In genomic region chr6:145633981-145634627, GRCh38 we compare ENCODE assay signal across 8 cellular contexts.
DNase-seq lines count a peak whose midpoint lies in the region; ATAC-seq, FAIRE-seq and TF ChIP-seq lines count a peak whose summit lies in the region.

No MANE protein-coding gene starts in this region.

- H3K27ac ChIP-seq in C4-2B: no peak overlapping the region
- H3K27ac ChIP-seq in colonic mucosa: no peak overlapping the region
- H3K27ac ChIP-seq in liver (ENCODE audit: low read depth in 1 of 2, low read length in 2 of 2): no peak overlapping the region

- no peaks in the 10 kb centered on the region for H3K36me3 ChIP-seq in colonic mucosa
- H3K36me3 ChIP-seq in liver (ENCODE audit: control insufficient read depth in 4 of 4, insufficient read depth in 3 of 4, low read depth in 1 of 4, low read length in 3 of 4): no peaks in the 10 kb centered on the region

- DNase-seq in GM19239 (ENCODE audit: insufficient read length, low spot score): peak; percentile 53
- DNase-seq in NCI-H345 treated with DMSO at 0.1 percent for 48 hours (lab: John Stamatoyannopoulos, UW; ENCODE audit: unreplicated experiment): peak; percentile 16
- DNase-seq in activated CD4-positive, alpha-beta T cell treated with anti-CD3 and anti-CD28 coated beads for 24 hours (ENCODE audit: low read depth in 2 of 2): peak; percentile 78 to 80
- DNase-seq in colonic mucosa: peak; percentile 91
- DNase-seq in stimulated activated CD4-positive, alpha-beta T cell treated with anti-CD3 and anti-CD28 coated beads, TNF-alpha, amount 100 ng/mL, for 48 hours (ENCODE audit: low read depth in 3 of 3): peak; percentile 47 to 82 (median 73)

- H3K27me3 ChIP-seq in colonic mucosa (no peaks in the 10 kb centered on the region), liver (ENCODE audit: control insufficient read depth in 4 of 4, insufficient read depth in 4 of 4, low read length in 3 of 4) (no peaks in the 10 kb centered on the region)

- H3K4me3 ChIP-seq in colonic mucosa (no peak overlapping the region), liver (ENCODE audit: low read depth in 1 of 3, low read length in 3 of 3) (no peak overlapping the region)

- ATAC-seq in HG03342 (IDR thresholded peaks at IDR 0.05; ENCODE audit: unreplicated experiment): peak; percentile 96

- intact Hi-C loops in colonic mucosa (cut with DNase I): loop anchor here (10.0 kb wide), 1 partner anchor 1049 kb away; no protein-coding TSS in a partner anchor

- H3K9ac ChIP-seq in colonic mucosa (ENCODE audit: low read depth in 2 of 2, low read length in 2 of 2): no peak overlapping the region
- H3K9ac ChIP-seq in liver (ENCODE audit: low read depth in 1 of 2, low read length in 2 of 2): no peak overlapping the region

- FAIRE-seq in GM19239 (lab: Jason Lieb, UNC): peak; percentile 90

- H3K9me3 ChIP-seq in colonic mucosa: no peaks in the 10 kb centered on the region
- no peaks in the 10 kb centered on the region for H3K9me3 ChIP-seq in liver (ENCODE audit: control insufficient read depth in 4 of 4, low read length in 3 of 4)

- H3K4me1 ChIP-seq in colonic mucosa: no peaks in the 10 kb centered on the region
- no peaks in the 10 kb centered on the region for H3K4me1 ChIP-seq in liver (ENCODE audit: control insufficient read depth in 4 of 4, insufficient read depth in 4 of 4, low read length in 3 of 4)

- peak; percentile 79 for TF ChIP-seq CTCF in C4-2B (conservative IDR thresholded peaks at IDR 0.05)
- peak; percentile 77 for TF ChIP-seq CTCF in colonic mucosa (IDR thresholded peaks at IDR 0.05)
- TF ChIP-seq CTCF in liver (IDR thresholded peaks at IDR 0.05; ENCODE audit: low read depth, low read length, missing input control): peak; percentile 84

- 45% methylated on average over 11 of the region's 11 CpGs for WGBS in liver

- TF ChIP-seq RAD21 in liver (IDR thresholded peaks at IDR 0.05): peak; percentile 86 to 90

TF ChIP-seq in liver, 16 proteins besides CTCF, POLR2A, EP300 and RAD21:
- TF ChIP-seq FOXA2 (IDR thresholded peaks at IDR 0.05): no peak
- no peak for TF ChIP-seq HNF4A (conservative IDR thresholded peaks at IDR 0.05)
- TF ChIP-seq YY1 (IDR thresholded peaks at IDR 0.05): no peak
- peak; percentile 48 to 55 for TF ChIP-seq RXRA (IDR thresholded peaks at IDR 0.05)

Comparison
In these comparisons a context has a peak if more than half of its experiments do, and no peak if none do; other contexts are left out.
1. DNase-seq: peak in every context shown above with its lines; median percentile 91 in colonic mucosa; 79 in activated CD4-positive, alpha-beta T cell treated with anti-CD3 and anti-CD28 coated beads for 24 hours; 73 in stimulated activated CD4-positive, alpha-beta T cell treated with anti-CD3 and anti-CD28 coated beads, TNF-alpha, amount 100 ng/mL, for 48 hours; 53 in GM19239; 16 in NCI-H345 treated with DMSO at 0.1 percent for 48 hours.